In the genomic region with DNA sequence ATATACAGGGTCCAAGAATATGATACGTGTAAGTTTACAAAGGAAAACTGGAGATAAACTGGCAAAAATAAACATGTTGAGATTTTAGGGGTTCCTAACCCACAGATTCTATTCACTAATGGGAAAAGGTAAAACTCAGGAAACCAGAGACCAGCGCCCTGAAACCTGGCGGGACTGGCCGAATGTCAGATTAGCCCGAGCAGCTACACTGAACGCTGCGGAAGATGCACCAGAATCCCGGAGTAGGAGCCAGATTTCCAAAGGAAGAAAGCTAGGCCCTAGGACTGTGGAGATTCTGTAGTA, we compare ENCODE assay signal across 9 cellular contexts. TPM values are rescaled to one million over a fixed set of nuclear protein-coding genes. Genes with fewer than 3 reads are reported as not detected.
DNase-seq lines count a peak whose midpoint lies in the region; ATAC-seq lines count a peak whose summit lies in the region.
"Had no signal": no experiment of that assay in that cellular context is flagged by ENCODE, and none has a peak within 500 bp of the region (broad histone marks: within the 10 kb centered on the region; RNA-seq: fewer than 3 reads in every experiment).

No MANE protein-coding gene starts in this region.

- peak overlapping the region; percentile 94 for H3K4me3 ChIP-seq in iPS-18a (ENCODE audit: low read length)

- H3K4me1 Mint-ChIP-seq in activated T-helper 2 cell treated with anti-CD3 and anti-CD28 coated beads, Interferon-gamma antibody, Interleukin-2, Interleukin-4, amounts not matched to agents 10 μg/mL and 5 μg/mL and 100 μg/mL, durations not matched to agents 14 hours and 24 hours and 36 hours (ENCODE audit: low read depth) = peaks cover 15% of the 10 kb centered on the region
- peaks cover 20% of the 10 kb centered on the region for H3K4me1 Mint-ChIP-seq in stimulated activated naive CD8-positive, alpha-beta T cell treated with anti-CD3 and anti-CD28 coated beads, Interleukin-15, amount 100 ng/mL, for 72 hours

- peaks cover 8% of the 10 kb centered on the region for H3K27me3 Mint-ChIP-seq in activated T-helper 2 cell treated with anti-CD3 and anti-CD28 coated beads, Interferon-gamma antibody, Interleukin-2, Interleukin-4, amounts not matched to agents 10 μg/mL and 5 μg/mL and 100 μg/mL, durations not matched to agents 14 hours and 24 hours and 36 hours (ENCODE audit: low read depth)
- H3K27me3 Mint-ChIP-seq in stimulated activated naive CD8-positive, alpha-beta T cell treated with anti-CD3 and anti-CD28 coated beads, Interleukin-15, amount 100 ng/mL, for 72 hours = no peaks in the 10 kb centered on the region
- H3K27me3 Mint-ChIP-seq: activated naive CD8-positive, alpha-beta T cell had no signal

- peaks cover 8% of the 10 kb centered on the region for H3K4me1 ChIP-seq in iPS-18a (ENCODE audit: control insufficient read depth, low read depth, low read length)

- no peak overlapping the region for H3K4me3 Mint-ChIP-seq in activated T-helper 2 cell treated with anti-CD3 and anti-CD28 coated beads, Interferon-gamma antibody, Interleukin-2, Interleukin-4, amounts not matched to agents 10 μg/mL and 5 μg/mL and 100 μg/mL, durations not matched to agents 14 hours and 24 hours and 36 hours (ENCODE audit: low read depth)
- H3K4me3 Mint-ChIP-seq in stimulated activated naive CD8-positive, alpha-beta T cell treated with anti-CD3 and anti-CD28 coated beads, Interleukin-15, amount 100 ng/mL, for 72 hours = no peak overlapping the region
- H3K4me3 Mint-ChIP-seq: activated naive CD8-positive, alpha-beta T cell had no signal

- ATAC-seq in GM19328 (IDR thresholded peaks at IDR 0.05; ENCODE audit: unreplicated experiment) = peak; percentile 26
- peak; percentile 24 for ATAC-seq in HG03060 (IDR thresholded peaks at IDR 0.05; ENCODE audit: low read depth, unreplicated experiment)
- peak; percentile 9 for ATAC-seq in stimulated activated naive CD8-positive, alpha-beta T cell treated with anti-CD3 and anti-CD28 coated beads, Interleukin-15, amount 100 ng/mL, for 72 hours

- intact Hi-C loops in activated T-helper 2 cell treated with anti-CD3 and anti-CD28 coated beads, Interferon-gamma antibody, Interleukin-2, Interleukin-4, amounts not matched to agents 10 μg/mL and 5 μg/mL and 100 μg/mL, durations not matched to agents 14 hours and 24 hours and 36 hours (cut with micrococcal nuclease) = loop anchor here (1.0 to 5.0 kb wide), 4 partner anchors 142 to 1712 kb away; partner anchors contain the start of genes OSGEPL1, SLC40A1 and STAT4

- no peaks in the 10 kb centered on the region for H3K9me3 ChIP-seq in iPS-18a (ENCODE audit: control insufficient read depth, low read depth, low read length)

- H3K27ac ChIP-seq in iPS-18a (ENCODE audit: low read length) = peak overlapping the region; percentile 87

- no peaks in the 10 kb centered on the region for H3K9me3 Mint-ChIP-seq in activated T-helper 2 cell treated with anti-CD3 and anti-CD28 coated beads, Interferon-gamma antibody, Interleukin-2, Interleukin-4, amounts not matched to agents 10 μg/mL and 5 μg/mL and 100 μg/mL, durations not matched to agents 14 hours and 24 hours and 36 hours
- H3K9me3 Mint-ChIP-seq in stimulated activated naive CD8-positive, alpha-beta T cell treated with anti-CD3 and anti-CD28 coated beads, Interleukin-15, amount 100 ng/mL, for 72 hours = no peaks in the 10 kb centered on the region

- no peaks in the 10 kb centered on the region for H3K27me3 ChIP-seq in iPS-18a (ENCODE audit: control insufficient read depth, insufficient read depth, low read length)

- peak overlapping the region; percentile 93 for H3K9ac ChIP-seq in iPS-18a (ENCODE audit: low read length)

- DNase-seq in activated T-helper 2 cell treated with anti-CD3 and anti-CD28 coated beads, Interferon-gamma antibody, Interleukin-2, Interleukin-4, amounts not matched to agents 10 μg/mL and 5 μg/mL and 100 μg/mL, durations not matched to agents 14 hours and 24 hours and 36 hours (ENCODE audit: low spot score) = no peak
- no peak for DNase-seq in stimulated activated naive CD8-positive, alpha-beta T cell treated with anti-CD3 and anti-CD28 coated beads, Interleukin-15, amount 100 ng/mL, for 72 hours
- DNase-seq in stimulated activated naive CD4-positive, alpha-beta T cell (lab: John Stamatoyannopoulos, UW) = no peak
- DNase-seq in dermis blood vessel endothelial cell (no peak), NCI-H1694 (lab: John Stamatoyannopoulos, UW) (no peak)

- H3K36me3 ChIP-seq in iPS-18a (ENCODE audit: control insufficient read depth, low read depth, low read length) = peaks cover 9% of the 10 kb centered on the region

- peak overlapping the region; percentile 100 for H3K27ac Mint-ChIP-seq in activated T-helper 2 cell treated with anti-CD3 and anti-CD28 coated beads, Interferon-gamma antibody, Interleukin-2, Interleukin-4, amounts not matched to agents 10 μg/mL and 5 μg/mL and 100 μg/mL, durations not matched to agents 14 hours and 24 hours and 36 hours
- peak overlapping the region; percentile 99 for H3K27ac Mint-ChIP-seq in stimulated activated naive CD8-positive, alpha-beta T cell treated with anti-CD3 and anti-CD28 coated beads, Interleukin-15, amount 100 ng/mL, for 72 hours
- H3K27ac Mint-ChIP-seq: activated naive CD8-positive, alpha-beta T cell had no signal

- peaks cover 7% of the 10 kb centered on the region for H3K36me3 Mint-ChIP-seq in activated T-helper 2 cell treated with anti-CD3 and anti-CD28 coated beads, Interferon-gamma antibody, Interleukin-2, Interleukin-4, amounts not matched to agents 10 μg/mL and 5 μg/mL and 100 μg/mL, durations not matched to agents 14 hours and 24 hours and 36 hours (ENCODE audit: low read depth)

RNA-seq across cellular contexts. Expression of gene WDR75, which starts 0.7 kb away (rescaled TPM):
- total RNA-seq in activated T-helper 2 cell treated with anti-CD3 and anti-CD28 coated beads, Interferon-gamma antibody, Interleukin-2, Interleukin-4, amounts not matched to agents 10 μg/mL and 5 μg/mL and 100 μg/mL, durations not matched to agents 14 hours and 24 hours and 36 hours = 90.7 and 94.4 TPM in 2 replicates
- total RNA-seq in dermis blood vessel endothelial cell = 45.6 and 49.9 TPM in 2 replicates
